In the genomic region with DNA sequence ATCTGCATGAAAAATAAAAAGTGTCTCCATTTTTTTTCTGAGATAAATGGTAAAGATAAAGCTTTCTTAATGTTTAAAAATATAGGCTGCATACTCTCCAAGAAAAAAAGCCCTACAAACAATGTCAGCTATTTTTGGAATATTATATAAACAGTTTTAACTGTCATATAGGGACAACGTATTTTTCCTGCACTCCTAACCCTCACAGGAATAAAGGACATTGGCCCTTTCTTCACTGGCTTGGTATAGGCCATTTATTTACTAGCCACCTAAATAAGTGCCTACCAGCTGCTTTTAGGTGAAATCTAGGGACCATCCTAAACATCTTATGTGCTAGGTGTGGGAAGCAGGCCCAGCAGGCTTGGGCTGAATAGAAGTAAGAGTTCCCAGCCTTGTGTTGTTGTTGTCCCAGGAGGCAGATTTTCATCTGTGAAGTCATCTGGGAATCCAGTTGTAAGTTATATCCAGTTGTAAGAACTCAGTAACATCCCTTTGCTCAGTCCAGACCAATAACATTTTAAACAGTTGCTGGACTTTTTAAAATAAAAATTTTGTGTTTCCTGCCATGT, we compare ENCODE assay signal across 11 cellular contexts. TPM values are rescaled to one million over a fixed set of nuclear protein-coding genes. Genes with fewer than 3 reads are reported as not detected.
A peak's percentile ranks its signal among the peaks of the same experiment; 100 is the strongest.
DNase-seq lines count a peak whose midpoint lies in the region; ATAC-seq and TF ChIP-seq lines count a peak whose summit lies in the region.
"Had no signal": no experiment of that assay in that cellular context is flagged by ENCODE, and none has a peak within 500 bp of the region (broad histone marks: within the 10 kb centered on the region; RNA-seq: fewer than 3 reads in every experiment).

No MANE protein-coding gene starts in this region.

- no peak overlapping the region for H2AK5ac ChIP-seq in mesendoderm (ENCODE audit: low read length)

- H3K27ac ChIP-seq in skin epidermis (peak overlapping the region in 12 of 21 experiments; percentile 9 to 66 (median 32)), mesendoderm (ENCODE audit: low read depth, low read length) (no peak overlapping the region)

- no peak overlapping the region for H3K23ac ChIP-seq in mesendoderm (ENCODE audit: low read length)

- no peak overlapping the region for H3K56ac ChIP-seq in mesendoderm (ENCODE audit: low read length)

- no peaks in the 10 kb centered on the region for H3K4me1 ChIP-seq in mesendoderm (ENCODE audit: control insufficient read depth, low read depth, low read length)

- CTCF ChIA-PET in Calu3 (lab: Charles Lee) (no interaction called here), T-cell (lab: Charles Lee) (interaction anchor here in 1 of 2 donors (0.6 kb wide), 1 partner anchor 491 kb away, joined by 3 read pairs; no protein-coding TSS in a partner anchor)

- H3K27me3 ChIP-seq in mesendoderm (ENCODE audit: insufficient read depth, low read length, poor library complexity): no peaks in the 10 kb centered on the region

- BruUV-seq in Calu3 (replicated peaks; lab: Mats Ljungman, UMichigan): no TSS peak

- peak overlapping the region; percentile 33 for H3K4me3 Mint-ChIP-seq in Calu3 (ENCODE audit: low read depth, unreplicated experiment)
- peak overlapping the region; percentile 22 to 69 (median 50) for H3K4me3 Mint-ChIP-seq in T-cell

- H3K79me1 ChIP-seq in mesendoderm (ENCODE audit: low read length): peaks cover 32% of the 10 kb centered on the region

- H3K36me3 ChIP-seq in mesendoderm (ENCODE audit: control insufficient read depth, insufficient read depth, low read length): no peaks in the 10 kb centered on the region

- H2BK120ac ChIP-seq in mesendoderm (ENCODE audit: low read depth, low read length): no peak overlapping the region

- no peak overlapping the region for H3K18ac ChIP-seq in mesendoderm (ENCODE audit: low read length)

- DNase-seq in Calu3: no peak
- DNase-seq in T-cell: no peak
- peak; percentile 71 for DNase-seq in fibroblast of villous mesenchyme (ENCODE audit: low read depth)
- DNase-seq in NOMO-1 (lab: John Stamatoyannopoulos, UW; ENCODE audit: unreplicated experiment in 2 of 2): no peak
- DNase-seq in ecto neural progenitor cell (ENCODE audit: low spot score): no peak
- no peak for DNase-seq in mesendoderm
- DNase-seq in NCI-H187 treated with DMSO at 0.1 percent for 48 hours (lab: John Stamatoyannopoulos, UW): no peak
- DNase-seq: activated T-cell treated with anti-CD3 and anti-CD28 coated beads, Interleukin-2, amount 50 U/mL, for 48 hours; DMS79; stimulated activated CD4-positive, alpha-beta T cell treated with anti-CD3 and anti-CD28 coated beads, Interleukin-4, amount 100 ng/mL, for 1 hour had no signal

- peaks cover 27% of the 10 kb centered on the region for H3K79me2 ChIP-seq in mesendoderm (ENCODE audit: control insufficient read depth, insufficient read depth, low read length)

- H2BK5ac ChIP-seq in mesendoderm (ENCODE audit: low read length): no peak overlapping the region

- H3K4me1 Mint-ChIP-seq in Calu3 (ENCODE audit: low read depth, unreplicated experiment) (peaks cover 62% of the 10 kb centered on the region), T-cell (peaks cover 60 to 79% (median 76%) of the 10 kb centered on the region in 3 donors)

- H3K4me3 ChIP-seq in fibroblast of villous mesenchyme (ENCODE audit: low read depth, low read length) (peak overlapping the region; percentile 10), skin epidermis (no peak overlapping the region), mesendoderm (ENCODE audit: low read length) (no peak overlapping the region)

- H3K27me3 Mint-ChIP-seq in Calu3 (ENCODE audit: unreplicated experiment): no peaks in the 10 kb centered on the region
- no peaks in the 10 kb centered on the region for H3K27me3 Mint-ChIP-seq in T-cell

- WGBS in mesendoderm (ENCODE audit: extremely low coverage, insufficient coverage, low lambda C conversion rate): no CpG with 5 or more reads among the region's 1 CpG

- no peak for ATAC-seq in T-cell (replicated peaks in 1 of 4)

- no peaks in the 10 kb centered on the region for H3K9me3 Mint-ChIP-seq in Calu3 (ENCODE audit: low read depth, unreplicated experiment)
- no peaks in the 10 kb centered on the region for H3K9me3 Mint-ChIP-seq in T-cell

- intact Hi-C loops in Calu3 (cut with micrococcal nuclease; ENCODE audit: unreplicated experiment): loop anchor here (5.0 kb wide), 1 partner anchor 200 kb away; no protein-coding TSS in a partner anchor

- POLR2A ChIA-PET in T-cell (lab: Charles Lee): interaction anchor here (0.5 to 0.6 kb wide), 3 partner anchors 11 to 1588 kb away, joined by 3 read pairs; no protein-coding TSS in a partner anchor

- H3K36me3 Mint-ChIP-seq in Calu3 (ENCODE audit: insufficient read depth, unreplicated experiment) (peaks cover 6% of the 10 kb centered on the region), T-cell (peaks cover 11% of the 10 kb centered on the region)

- no peak overlapping the region for H4K8ac ChIP-seq in mesendoderm (ENCODE audit: low read depth, low read length)

- no peak for TF ChIP-seq CTCF in Calu3 (IDR thresholded peaks at IDR 0.05; ENCODE audit: unreplicated experiment)
- TF ChIP-seq CTCF in fibroblast of villous mesenchyme (IDR thresholded peaks at IDR 0.05; ENCODE audit: insufficient read depth, low read depth, low read length): no peak

- H2BK15ac ChIP-seq in mesendoderm (replicated peaks; ENCODE audit: low read depth): no peak overlapping the region

- H3K4ac ChIP-seq in mesendoderm (ENCODE audit: low read depth, low read length): no peak overlapping the region

- no peak overlapping the region for H4K5ac ChIP-seq in mesendoderm (ENCODE audit: low read length)

- no peak overlapping the region for H3K9ac ChIP-seq in mesendoderm (ENCODE audit: low read length)

- peak overlapping the region; percentile 31 for H3K27ac Mint-ChIP-seq in Calu3 (ENCODE audit: unreplicated experiment)
- H3K27ac Mint-ChIP-seq in T-cell: peak overlapping the region in 1 of 2 donors; percentile 82

- H3K4me2 ChIP-seq in mesendoderm (ENCODE audit: low read length): no peak overlapping the region

RNA-seq across cellular contexts. Expression of gene FOXO3, which starts 21.3 kb away (rescaled TPM):
- 44.1 and 45.5 TPM in 2 replicates for total RNA-seq in Calu3 (2022)
- total RNA-seq in T-cell: 10 to 100 TPM; 21.5 to 26.2 (median 22.2) TPM
- 41.9 and 43.2 TPM in 2 replicates for total RNA-seq in fibroblast of villous mesenchyme
- 14.4 TPM for polyA plus RNA-seq in mesendoderm (2013, experiment 1 of 2)
- 14.2 TPM for polyA plus RNA-seq in mesendoderm (2013, experiment 2 of 2)
